ENCODE assay signal across 25 cellular contexts in the genomic region with DNA sequence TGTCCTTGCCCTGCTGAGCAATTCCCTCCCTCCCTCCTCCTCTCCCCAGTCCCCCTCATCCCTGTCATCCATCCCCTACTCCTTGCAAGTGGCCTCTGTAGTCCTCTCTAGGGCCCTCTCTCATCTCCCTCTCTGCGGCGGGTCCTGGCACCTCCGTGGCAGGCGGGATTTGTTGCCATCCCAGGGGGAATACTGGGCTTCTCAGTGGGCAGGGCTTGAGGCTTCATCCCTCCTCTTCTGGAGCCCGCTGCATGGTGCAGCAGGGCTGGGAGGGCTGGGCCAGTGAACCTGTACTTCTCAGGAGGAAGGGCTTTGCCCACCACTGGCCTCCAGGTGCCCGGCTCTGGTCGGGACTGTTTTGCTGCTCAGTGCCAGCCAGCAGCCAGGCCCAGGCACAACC.
"Had no signal": no experiment of that assay in that cellular context is flagged by ENCODE, and none has a peak within 500 bp of the region (broad histone marks: within the 10 kb centered on the region; RNA-seq: fewer than 3 reads in every experiment).

No MANE protein-coding gene starts in this region.

- H3K27ac ChIP-seq: neural progenitor cell, neutrophil, pancreas, prostate gland, right atrium auricular region, right lobe of liver, sigmoid colon, stomach, thoracic aorta, thyroid gland, tibial nerve, upper lobe of left lung, vagina had no signal

- H3K27me3 ChIP-seq: pancreas, right atrium auricular region, right lobe of liver, thyroid gland, upper lobe of left lung, vagina had no signal

- H3K4me2 ChIP-seq: neural progenitor cell had no signal

- H3K4me1 ChIP-seq: neural progenitor cell, pancreas, prostate gland, right atrium auricular region, right lobe of liver, thyroid gland, vagina had no signal

- H3K9me3 ChIP-seq: neutrophil, pancreas, prostate gland, right atrium auricular region, right lobe of liver, sigmoid colon, stomach, thoracic aorta, thyroid gland, tibial nerve, upper lobe of left lung, vagina had no signal

- H2AFZ ChIP-seq: neural progenitor cell had no signal

- ATAC-seq: natural killer cell; pancreas; right lobe of liver; stimulated activated effector memory CD8-positive, alpha-beta T cell treated with anti-CD3 and anti-CD28 coated beads, Interleukin-12 subunit alpha, Interleukin-12 subunit beta, amount 100 ng/mL, for 72 hours; stimulated activated naive B cell treated with anti-CD40 and anti-IgM and Interleukin-4, amounts not matched to agents 10 μg/mL and 1 μg/mL and 100 μg/mL, for 72 hours had no signal

- H3K36me3 ChIP-seq: neural progenitor cell, neutrophil, pancreas, prostate gland, right atrium auricular region, right lobe of liver, sigmoid colon, stomach, thoracic aorta, thyroid gland, tibial nerve, upper lobe of left lung, vagina had no signal

- H3K4me3 ChIP-seq: neural progenitor cell, pancreas, prostate gland, right atrium auricular region, right lobe of liver, sigmoid colon, stomach, thoracic aorta, thyroid gland, tibial nerve, upper lobe of left lung, vagina had no signal

- H3K9ac ChIP-seq: neural progenitor cell had no signal

- DNase-seq: natural killer cell; nucleus accumbens; retina; right lobe of liver; sigmoid colon; small intestine; stimulated activated CD4-positive, alpha-beta T cell treated with anti-CD3 and anti-CD28 coated beads, Interleukin-15, amount 100 ng/mL, for 24 hours; stimulated activated CD4-positive, alpha-beta T cell treated with anti-CD3 and anti-CD28 coated beads, Interleukin-2, amount 100 ng/mL, for 24 hours; stimulated activated CD4-positive, alpha-beta T cell treated with anti-CD3 and anti-CD28 coated beads, Interleukin-2, amount 100 ng/mL, for 48 hours; stimulated activated CD4-positive, alpha-beta T cell treated with anti-CD3 and anti-CD28 coated beads, Interleukin-4, amount 100 ng/mL, for 24 hours; stimulated activated naive B cell treated with anti-CD40 and anti-IgM and Interleukin-4, amounts not matched to agents 10 μg/mL and 1 μg/mL and 100 μg/mL, for 72 hours; stimulated activated naive CD4-positive, alpha-beta T cell treated with Interleukin-2 at 50 U/mL for 16 hours; stomach; thyroid gland; trophoblast cell; upper lobe of left lung had no signal
